9 cellular contexts compared by ENCODE assay signal in the genomic region with DNA sequence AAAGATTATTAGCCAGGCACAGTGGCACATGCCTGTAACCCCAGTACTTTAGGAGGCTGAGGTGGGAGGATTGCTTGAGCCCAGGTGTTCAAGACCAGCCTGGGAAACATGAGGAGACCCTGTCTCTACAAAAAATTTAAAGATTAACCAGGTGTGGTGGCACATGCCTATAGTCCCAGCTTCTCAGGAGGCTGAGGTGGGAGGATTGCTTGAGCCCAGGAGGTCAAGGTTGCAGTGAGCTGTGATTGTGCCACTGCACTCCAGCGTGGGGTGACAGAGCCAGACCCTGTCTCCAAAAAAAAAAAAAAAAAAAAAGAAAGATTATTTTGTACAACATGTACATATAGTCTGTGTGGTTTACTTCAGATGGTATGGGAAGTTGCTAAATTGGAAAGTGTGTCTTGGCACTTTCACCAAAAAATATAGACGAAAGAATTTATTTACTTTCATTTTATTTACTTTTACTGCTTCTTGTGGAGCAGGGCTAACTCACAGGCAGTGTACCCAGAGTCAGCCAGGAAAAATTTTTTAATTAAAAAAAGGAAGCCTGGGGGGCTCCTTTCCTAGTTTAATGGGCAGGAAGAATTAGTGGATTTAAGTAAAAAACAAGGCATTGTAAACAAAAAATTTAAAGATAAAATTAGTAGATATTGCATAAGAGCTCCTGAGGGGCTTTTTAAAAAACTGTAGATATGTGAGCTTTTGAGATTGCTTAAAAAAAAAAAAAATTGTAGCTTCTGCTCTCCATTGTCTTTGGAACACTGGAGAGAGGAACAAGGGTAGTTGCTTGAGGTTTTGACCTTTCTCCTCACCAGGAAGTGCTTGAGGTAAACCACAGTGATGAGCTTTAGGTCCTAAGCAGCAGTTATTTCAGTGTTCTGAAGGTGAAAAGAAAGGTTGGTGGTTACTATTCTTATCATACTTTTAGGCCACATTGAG.
DNase-seq lines count a peak whose midpoint lies in the region; ATAC-seq and TF ChIP-seq lines count a peak whose summit lies in the region.
"Had no signal": no experiment of that assay in that cellular context is flagged by ENCODE, and none has a peak within 500 bp of the region (broad histone marks: within the 10 kb centered on the region; RNA-seq: fewer than 3 reads in every experiment).

No MANE protein-coding gene starts in this region.

- in situ Hi-C loops in astrocyte of the spinal cord (cut with HindIII; ENCODE audit: low sequenced_read_pairs), result no loop called here

- ATAC-seq in GM19468 (IDR thresholded peaks at IDR 0.05; ENCODE audit: extremely low read depth, unreplicated experiment) (peak; percentile 60), HG03571 (IDR thresholded peaks at IDR 0.05; ENCODE audit: unreplicated experiment) (peak; percentile 77), HG03280 (IDR thresholded peaks at IDR 0.05; ENCODE audit: unreplicated experiment) (no peak)
- ATAC-seq: HCT116 had no signal

- H3K4me3 ChIP-seq in astrocyte of the spinal cord (ENCODE audit: low read depth, low read length), result no peak overlapping the region

- DNase-seq in EL (peak; percentile 23), astrocyte of the spinal cord (ENCODE audit: low read depth, low spot score) (peak; percentile 56), NCI-H2196 treated with DMSO at 0.1 percent for 48 hours (lab: John Stamatoyannopoulos, UW; ENCODE audit: unreplicated experiment) (no peak), head of caudate nucleus (no peak), NCI-H2227 treated with DMSO at 0.1 percent for 48 hours (lab: John Stamatoyannopoulos, UW) (no peak)

- no peak for TF ChIP-seq CTCF in astrocyte of the spinal cord (IDR thresholded peaks at IDR 0.05; ENCODE audit: low read depth, low read length)

- intact Hi-C loops in head of caudate nucleus (cut with DNase I), result no loop called here

Comparison
In these comparisons a context has a peak if more than half of its experiments do, and no peak if none do; other contexts are left out.
1. DNase-seq: peak in EL (single experiment) and astrocyte of the spinal cord (single experiment); none in NCI-H2196 treated with DMSO at 0.1 percent for 48 hours (single experiment), head of caudate nucleus (0 of 42) and NCI-H2227 treated with DMSO at 0.1 percent for 48 hours (single experiment).